In the genomic region with DNA sequence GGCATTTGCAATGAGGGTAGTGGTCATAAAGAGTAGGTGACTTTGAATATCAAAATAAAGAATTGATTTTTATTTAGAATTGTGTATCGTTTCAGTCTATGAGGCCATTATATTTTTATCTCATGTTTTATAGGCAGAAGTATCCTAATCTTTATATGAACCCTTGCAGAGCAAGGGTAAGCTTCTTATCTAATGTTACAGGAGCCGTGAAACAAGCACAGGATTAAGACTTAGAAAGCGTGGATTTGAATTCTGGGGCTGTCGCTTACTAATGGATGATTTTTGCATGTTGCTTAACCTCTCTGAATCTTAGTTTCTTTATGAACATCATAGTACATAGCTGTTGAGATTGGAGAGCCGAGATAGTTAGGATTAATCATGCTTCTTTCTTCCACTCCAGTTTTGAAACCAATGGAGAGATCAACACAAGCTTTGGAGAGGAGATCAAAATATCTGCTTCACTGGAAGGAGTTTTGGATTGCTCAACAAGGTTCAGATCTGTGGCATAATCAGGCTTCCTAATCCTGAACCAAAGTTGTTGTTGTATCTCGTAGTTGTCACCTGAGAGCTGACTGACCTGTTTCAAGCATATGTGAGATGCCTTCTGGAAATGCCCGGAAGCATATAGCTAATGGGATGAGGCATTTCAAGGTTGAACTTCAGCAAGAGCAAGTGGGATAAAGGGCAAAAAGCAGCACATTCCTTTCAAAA, we compare ENCODE assay signal across 9 cellular contexts.
"Had no signal": no experiment of that assay in that cellular context is flagged by ENCODE, and none has a peak within 500 bp of the region (broad histone marks: within the 10 kb centered on the region; RNA-seq: fewer than 3 reads in every experiment).

No MANE protein-coding gene starts in this region.

- H3K27ac ChIP-seq: upper lobe of left lung had no signal

- H3K4me1 ChIP-seq: upper lobe of left lung had no signal

- ATAC-seq: activated CD8-positive, alpha-beta T cell treated with anti-CD3 and anti-CD28 coated beads, Interleukin-2, amount 10 ng/mL, durations not matched to agents 7 days and 5 days; esophagus mucosa; T-cell; WTC11 had no signal

- H3K9me3 ChIP-seq: upper lobe of left lung had no signal

- H3K4me3 ChIP-seq: skin epidermis, upper lobe of left lung had no signal

- DNase-seq: activated CD4-positive, alpha-beta T cell treated with anti-CD3 and anti-CD28 coated beads for 48 hours; activated CD8-positive, alpha-beta T cell treated with anti-CD3 and anti-CD28 coated beads, Interleukin-2, amount 10 ng/mL, durations not matched to agents 7 days and 5 days; amygdala; kidney; T-cell; upper lobe of left lung had no signal

- H3K36me3 ChIP-seq: upper lobe of left lung had no signal

- H3K27me3 ChIP-seq: upper lobe of left lung had no signal
